ENCODE assay signal across 9 cellular contexts in genomic region chr15:40082195-40082868, GRCh38. TPM values are rescaled to one million over a fixed set of nuclear protein-coding genes. Genes with fewer than 3 reads are reported as not detected.
A peak's percentile ranks its signal among the peaks of the same experiment; 100 is the strongest.
DNase-seq lines count a peak whose midpoint lies in the region; ATAC-seq and TF ChIP-seq lines count a peak whose summit lies in the region.
"Had no signal": no experiment of that assay in that cellular context is flagged by ENCODE, and none has a peak within 500 bp of the region (broad histone marks: within the 10 kb centered on the region; RNA-seq: fewer than 3 reads in every experiment).

No MANE protein-coding gene starts in this region.

- no peak for TF ChIP-seq POLR2A in ovary (IDR thresholded peaks at IDR 0.05)

- intact Hi-C loops in ovary (cut with DNase I), result no loop called here

- WGBS in ovary, 3 donors, result 71 to 78% (median 76%) methylated on average over 12 of the region's 12 CpGs

- H3K9me3 ChIP-seq in BE2C, result no peaks in the 10 kb centered on the region
- H3K9me3 ChIP-seq in RWPE2 (ENCODE audit: severe bottlenecking), result no peaks in the 10 kb centered on the region
- H3K9me3 ChIP-seq in cardiac muscle cell (ENCODE audit: low read depth), result no peaks in the 10 kb centered on the region
- H3K9me3 ChIP-seq in ovary, result no peaks in the 10 kb centered on the region

- H3K27me3 ChIP-seq in BE2C (no peaks in the 10 kb centered on the region), RWPE2 (ENCODE audit: insufficient read depth, poor library complexity, severe bottlenecking) (no peaks in the 10 kb centered on the region), cardiac muscle cell (no peaks in the 10 kb centered on the region), ovary (no peaks in the 10 kb centered on the region)

- peak overlapping the region; percentile 34; the same call in 1 of the 2 replicates for H3K4me3 ChIP-seq in BE2C (ENCODE audit: low read depth, low read length)
- no peak overlapping the region for H3K4me3 ChIP-seq in RWPE2 (ENCODE audit: severe bottlenecking)
- no peak overlapping the region for H3K4me3 ChIP-seq in cardiac muscle cell
- H3K4me3 ChIP-seq in ovary, result peak overlapping the region; percentile 30

- ATAC-seq in RWPE2 (ENCODE audit: low read depth) (0 out of 3 replicates have a peak, but pooled peaks have one; percentile 2), GM18867 (IDR thresholded peaks at IDR 0.05; ENCODE audit: unreplicated experiment) (no peak)

- TF ChIP-seq CTCF in BE2C (IDR thresholded peaks at IDR 0.05; ENCODE audit: low read depth, low read length) (no peak), RWPE2 (IDR thresholded peaks at IDR 0.05; ENCODE audit: poor library complexity, severe bottlenecking) (peak; percentile 5), cardiac muscle cell (IDR thresholded peaks at IDR 0.05; ENCODE audit: low read depth, low read length) (no peak), ovary (IDR thresholded peaks at IDR 0.05) (no peak)

- DNase-seq in BE2C (no peak), RWPE2 (ENCODE audit: low spot score) (no peak), cardiac muscle cell (ENCODE audit: low read depth in 1 of 2, low spot score in 1 of 2) (no peak), ovary (no peak), DMS153 treated with DMSO at 0.1 percent for 48 hours (lab: John Stamatoyannopoulos, UW; ENCODE audit: unreplicated experiment) (no peak), iPS-NIHi11 (ENCODE audit: low spot score) (no peak), H4 (ENCODE audit: low spot score) (no peak)
- DNase-seq: COR-L47 had no signal

- no peaks in the 10 kb centered on the region for H3K36me3 ChIP-seq in BE2C
- H3K36me3 ChIP-seq in RWPE2 (ENCODE audit: low read depth), result no peaks in the 10 kb centered on the region
- H3K36me3 ChIP-seq in cardiac muscle cell, result no peaks in the 10 kb centered on the region
- no peaks in the 10 kb centered on the region for H3K36me3 ChIP-seq in ovary

- H3K27ac ChIP-seq in RWPE2 (ENCODE audit: poor library complexity, severe bottlenecking), result no peak overlapping the region
- H3K27ac ChIP-seq in cardiac muscle cell, result peak overlapping the region; percentile 89
- peak overlapping the region in 1 of 2 donors; percentile 84 for H3K27ac ChIP-seq in ovary

- H3K4me1 ChIP-seq in BE2C, result peaks cover 12% of the 10 kb centered on the region
- peaks cover 25% of the 10 kb centered on the region for H3K4me1 ChIP-seq in RWPE2 (ENCODE audit: insufficient read depth, poor library complexity, severe bottlenecking)
- peaks cover 42% of the 10 kb centered on the region for H3K4me1 ChIP-seq in cardiac muscle cell (ENCODE audit: low read depth)
- peaks cover 8% of the 10 kb centered on the region for H3K4me1 ChIP-seq in ovary (ENCODE audit: insufficient read depth)

- TF ChIP-seq EP300 in ovary (IDR thresholded peaks at IDR 0.05), result no peak

RNA-seq across cellular contexts. Expression of gene BMF, which starts 26.3 kb away (rescaled TPM):
- polyA plus RNA-seq in BE2C (2012; ENCODE audit: insufficient read depth, insufficient read length, low read depth), result 17.1 TPM
- total RNA-seq in cardiac muscle cell (29.8 and 56.1 TPM in 2 replicates), ovary (10 to 100 TPM in 6 of 7 donors, 1 to 10 TPM in 1; 5.7 to 26.5 (median 20.3) TPM)
- polyA plus RNA-seq in cardiac muscle cell (8.1 and 26.0 TPM in 2 replicates), ovary (10 to 100 TPM; 12.7 to 14.3 TPM)
- 18.7 and 19.6 TPM in 2 replicates for total RNA-seq in H4 (2014; rRNA removed; shearing (Covaris generic))

RNA-seq across cellular contexts. Expression of gene SRP14, which starts 43.4 kb away (rescaled TPM):
- 615 TPM for polyA plus RNA-seq in BE2C (2012; ENCODE audit: insufficient read depth, insufficient read length, low read depth)
- total RNA-seq in cardiac muscle cell, result 691 and 719 TPM in 2 replicates
- 1,163 and 1,525 TPM in 2 replicates for polyA plus RNA-seq in cardiac muscle cell
- total RNA-seq in ovary, result 100 to 1,000 TPM; 155 to 226 (median 205) TPM
- 100 to 1,000 TPM; 444 to 451 TPM for polyA plus RNA-seq in ovary
- 317 and 358 TPM in 2 replicates for total RNA-seq in H4 (2014; rRNA removed; shearing (Covaris generic))

Comparison
In these comparisons a context has a peak if more than half of its experiments do, and no peak if none do; other contexts are left out.
1. H3K4me3 ChIP-seq: peak in BE2C (single experiment) and ovary (single experiment); none in RWPE2 (single experiment) and cardiac muscle cell (single experiment).